8 cellular contexts compared by ENCODE assay signal in genomic region chr4:46931981-46932380, GRCh38. TPM values are rescaled to one million over a fixed set of nuclear protein-coding genes. Genes with fewer than 3 reads are reported as not detected.
DNase-seq lines count a peak whose midpoint lies in the region; ATAC-seq, FAIRE-seq and TF ChIP-seq lines count a peak whose summit lies in the region.

No MANE protein-coding gene starts in this region.

- TF ChIP-seq CTCF in LNCaP clone FGC (IDR thresholded peaks at IDR 0.05; ENCODE audit: control insufficient read depth, extremely low read depth, insufficient read depth) (peak; percentile 49), GM12878 (IDR thresholded peaks at IDR 0.05 in 2 of 3, conservative IDR thresholded peaks at IDR 0.05 in 1 of 3; ENCODE audit: control insufficient read depth in 2 of 3, extremely low read depth in 1 of 3, insufficient read depth in 1 of 3, low read depth in 3 of 3, low read length in 3 of 3) (peak; percentile 58 to 76 (median 63)), kidney epithelial cell (IDR thresholded peaks at IDR 0.05; ENCODE audit: insufficient read depth, low read length, poor library complexity, severe bottlenecking) (peak; percentile 65)

- intact Hi-C loops in GM12878 (cut with micrococcal nuclease; ENCODE audit: unreplicated experiment) = loop anchor here (1.0 to 5.0 kb wide), 5 partner anchors 70 to 450 kb away; no protein-coding TSS in a partner anchor

- H3K4me1 ChIP-seq in GM12878 (ENCODE audit: control insufficient read depth, insufficient read depth, low read length) = no peaks in the 10 kb centered on the region

- no peak for TF ChIP-seq POLR2A in GM12878 (IDR thresholded peaks at IDR 0.05; ENCODE audit: low read depth, low read length)

- SMC1A ChIA-PET in GM12878 (lab: Charles Lee; ENCODE audit: uncharacterized antibody, unreplicated experiment) = interaction anchor here (0.6 to 5.5 kb wide), 24 partner anchors 8 to 603 kb away, joined by 3 to 62 read pairs (median 4); partner anchors contain the start of genes GABRA4 and GABRB1

- no peak overlapping the region for H3K9ac ChIP-seq in GM12878 (ENCODE audit: control insufficient read depth, insufficient read depth, low read length)

- RAD21 ChIA-PET in GM12878 (lab: Charles Lee; ENCODE audit: unreplicated experiment) = interaction anchor here (0.8 to 4.8 kb wide), 10 partner anchors 10 to 451 kb away, joined by 3 to 52 read pairs (median 4); no protein-coding TSS in a partner anchor

- H2AFZ ChIP-seq in GM12878 (ENCODE audit: control insufficient read depth, low read depth, low read length) = no peak overlapping the region

- in situ Hi-C loops in GM12878 (cut with MboI) = loop anchor here (5.0 to 10.0 kb wide), 2 partner anchors 100 to 453 kb away; partner anchors contain the start of gene GABRB1

- no peaks in the 10 kb centered on the region for H4K20me1 ChIP-seq in GM12878 (ENCODE audit: control insufficient read depth, insufficient read depth)

- no peaks in the 10 kb centered on the region for H3K9me3 ChIP-seq in GM12878 (replicated peaks; ENCODE audit: control insufficient read depth, insufficient read depth, low read length)

- no peak overlapping the region for H3K4me3 ChIP-seq in LNCaP clone FGC (ENCODE audit: low read depth, low read length)
- H3K4me3 ChIP-seq in GM12878 = no peak overlapping the region
- H3K4me3 ChIP-seq in kidney epithelial cell (ENCODE audit: low read depth, low read length) = no peak overlapping the region

- WGBS in GM12878 (ENCODE audit: insufficient coverage, insufficient replicate concordance, low lambda C conversion rate, missing lambda C conversion rate) = 0% methylated on average over 3 of the region's 3 CpGs

- H3K4me3 Mint-ChIP-seq in activated CD8-positive, alpha-beta memory T cell treated with anti-CD3 and anti-CD28 coated beads, Interleukin-2, amount 10 ng/mL, durations not matched to agents 7 days and 5 days = no peak overlapping the region

- ATAC-seq in activated CD8-positive, alpha-beta memory T cell treated with anti-CD3 and anti-CD28 coated beads, Interleukin-2, amount 10 ng/mL, durations not matched to agents 7 days and 5 days = peak; percentile 47
- ATAC-seq in GM21717 (IDR thresholded peaks at IDR 0.05; ENCODE audit: unreplicated experiment) = peak; percentile 63
- ATAC-seq in GM12878 = peak; percentile 96
- ATAC-seq in GM21737 (IDR thresholded peaks at IDR 0.05; ENCODE audit: unreplicated experiment) = no peak

- H3K4me1 Mint-ChIP-seq in activated CD8-positive, alpha-beta memory T cell treated with anti-CD3 and anti-CD28 coated beads, Interleukin-2, amount 10 ng/mL, durations not matched to agents 7 days and 5 days = no peaks in the 10 kb centered on the region

- no peaks in the 10 kb centered on the region for H3K9me3 Mint-ChIP-seq in activated CD8-positive, alpha-beta memory T cell treated with anti-CD3 and anti-CD28 coated beads, Interleukin-2, amount 10 ng/mL, durations not matched to agents 7 days and 5 days (ENCODE audit: low read depth)

- H3K27ac ChIP-seq in GM12878 (ENCODE audit: control insufficient read depth, insufficient read depth) = no peak overlapping the region

- no peak for DNase-seq in activated CD8-positive, alpha-beta memory T cell treated with anti-CD3 and anti-CD28 coated beads, Interleukin-2, amount 10 ng/mL, durations not matched to agents 7 days and 5 days
- no peak for DNase-seq in activated CD8-positive, alpha-beta memory T cell treated with anti-CD3 and anti-CD28 coated beads, Interleukin-2, amount 50 U/mL, for 4 hours
- DNase-seq in LNCaP clone FGC (ENCODE audit: low read depth) (no peak), GM12878 (ENCODE audit: low read depth, low spot score) (peak; percentile 2), kidney epithelial cell (ENCODE audit: low read depth) (no peak), SHP77 (lab: John Stamatoyannopoulos, UW) (no peak)

- no peak overlapping the region for H3K27ac Mint-ChIP-seq in activated CD8-positive, alpha-beta memory T cell treated with anti-CD3 and anti-CD28 coated beads, Interleukin-2, amount 10 ng/mL, durations not matched to agents 7 days and 5 days

- CTCF ChIA-PET in activated CD8-positive, alpha-beta memory T cell treated with anti-CD3 and anti-CD28 coated beads, Interleukin-2, amount 10 ng/mL, durations not matched to agents 7 days and 5 days (lab: Charles Lee) = interaction anchor here (1.0 to 1.6 kb wide), 3 partner anchors 9 to 191 kb away, joined by 3 to 5 read pairs (median 3); no protein-coding TSS in a partner anchor
- CTCF ChIA-PET in GM12878 (lab: Yijun Ruan, JAX) = interaction anchor here (0.7 to 5.5 kb wide), 26 partner anchors 9 to 561 kb away, joined by 3 to 79 read pairs (median 4); partner anchors contain the start of genes ATP10D and GABRB1

- no peak overlapping the region for H3K4me2 ChIP-seq in GM12878 (ENCODE audit: control insufficient read depth, insufficient read depth)

- TF ChIP-seq RAD21 in GM12878 (IDR thresholded peaks at IDR 0.05; ENCODE audit: insufficient read depth, low read depth, low read length) = peak; percentile 79

- POLR2A ChIA-PET in GM12878 (lab: Charles Lee) = interaction anchor here (0.6 kb wide), 1 partner anchor 44 kb away, joined by 6 read pairs; no protein-coding TSS in a partner anchor

- BruUV-seq in GM12878 (replicated peaks; lab: Mats Ljungman, UMichigan) = no TSS peak

- no peaks in the 10 kb centered on the region for H3K79me2 ChIP-seq in GM12878 (ENCODE audit: control insufficient read depth, insufficient read depth, low read length)

- no peaks in the 10 kb centered on the region for H3K36me3 ChIP-seq in GM12878 (ENCODE audit: control insufficient read depth in 2 of 2, insufficient read depth in 2 of 2, low read length in 1 of 2)
- H3K36me3 ChIP-seq in kidney epithelial cell (ENCODE audit: control insufficient read depth, insufficient read depth, low read length) = no peaks in the 10 kb centered on the region

- peaks cover 9% of the 10 kb centered on the region for H3K27me3 Mint-ChIP-seq in activated CD8-positive, alpha-beta memory T cell treated with anti-CD3 and anti-CD28 coated beads, Interleukin-2, amount 10 ng/mL, durations not matched to agents 7 days and 5 days

- no peaks in the 10 kb centered on the region for H3K36me3 Mint-ChIP-seq in activated CD8-positive, alpha-beta memory T cell treated with anti-CD3 and anti-CD28 coated beads, Interleukin-2, amount 10 ng/mL, durations not matched to agents 7 days and 5 days

- H3K27me3 ChIP-seq in GM12878 (replicated peaks in 1 of 2; ENCODE audit: control insufficient read depth in 2 of 2, insufficient read depth in 2 of 2, low read length in 1 of 2) (no peaks in the 10 kb centered on the region), kidney epithelial cell (ENCODE audit: control insufficient read depth, insufficient read depth, low read length) (no peaks in the 10 kb centered on the region)

- TF ChIP-seq EP300 in GM12878 (IDR thresholded peaks at IDR 0.05; ENCODE audit: borderline replicate concordance in 1 of 2, control insufficient read depth in 1 of 2, low read depth in 2 of 2, low read length in 2 of 2) = no peak

- FAIRE-seq in GM12878 (lab: Jason Lieb, UNC) = peak; percentile 88

TF ChIP-seq in GM12878, 131 proteins besides CTCF, POLR2A, EP300 and RAD21 (continues in another document):
- 0 out of 2 replicates have a peak, but pooled peaks have one; percentile 24 for TF ChIP-seq ATF7 (IDR thresholded peaks at IDR 0.05; ENCODE audit: low read depth)
- no peak for TF ChIP-seq BACH1 (IDR thresholded peaks at IDR 0.05; ENCODE audit: borderline replicate concordance)
- no peak for TF ChIP-seq BCLAF1 (IDR thresholded peaks at IDR 0.05)
- no peak for TF ChIP-seq SMAD5 (IDR thresholded peaks at IDR 0.05; ENCODE audit: low read depth)
- TF ChIP-seq NRF1 (conservative IDR thresholded peaks at IDR 0.05; ENCODE audit: low read depth, low read length) = no peak

RNA-seq across cellular contexts. Expression of gene COX7B2, which starts 22.9 kb away (rescaled TPM):
- not detected for total RNA-seq in activated CD8-positive, alpha-beta memory T cell treated with anti-CD3 and anti-CD28 coated beads, Interleukin-2, amount 10 ng/mL, durations not matched to agents 7 days and 5 days
- total RNA-seq in GM12878 (2013; cell fraction: nucleolus; rRNA removed) = not detected in 2 replicates
- total RNA-seq in GM12878 (2014; rRNA removed) (not detected in 2 replicates), GM12878 (2014; rRNA removed; fragmentation: Illumina TruSeq; extraction: Trizol) (not detected in 2 replicates), GM12878 (2021) (not detected in 2 replicates), kidney epithelial cell (not detected in 2 replicates)
- not detected for polyA plus RNA-seq in GM12878 (2011; ENCODE audit: low read depth)
- polyA plus RNA-seq in GM12878 (2011; rRNA removed) (not detected in 2 replicates), GM12878 (2014; fragmentation: Illumina TruSeq; extraction: Trizol) (not detected in 2 replicates), GM12878 (2014; fragmentation: Nextera tagmentation; extraction: Ambion mirVana) (not detected), GM12878 (2014; rRNA removed) (not detected in 2 replicates), GM12878 (2016; fragmentation: Nextera tagmentation; extraction: Ambion mirVana) (not detected)
- polyA plus RNA-seq in GM12878 (2011; cell fraction: cytosol; rRNA removed) = not detected in 2 replicates
- polyA plus RNA-seq in GM12878 (2011; cell fraction: nucleus; rRNA removed) = not detected in 2 replicates
- polyA plus RNA-seq in GM12878 (2012) = not detected in 2 replicates
- not detected in 2 replicates for polyA minus RNA-seq in GM12878 (2011; rRNA and poly(A)+ RNA removed)
- not detected in 2 replicates for polyA minus RNA-seq in GM12878 (2011; cell fraction: cytosol; rRNA and poly(A)+ RNA removed)
- polyA minus RNA-seq in GM12878 (2011; cell fraction: nucleus; rRNA and poly(A)+ RNA removed) = not detected in 2 replicates
